ENCODE assay signal across 12 cellular contexts in the genomic region with DNA sequence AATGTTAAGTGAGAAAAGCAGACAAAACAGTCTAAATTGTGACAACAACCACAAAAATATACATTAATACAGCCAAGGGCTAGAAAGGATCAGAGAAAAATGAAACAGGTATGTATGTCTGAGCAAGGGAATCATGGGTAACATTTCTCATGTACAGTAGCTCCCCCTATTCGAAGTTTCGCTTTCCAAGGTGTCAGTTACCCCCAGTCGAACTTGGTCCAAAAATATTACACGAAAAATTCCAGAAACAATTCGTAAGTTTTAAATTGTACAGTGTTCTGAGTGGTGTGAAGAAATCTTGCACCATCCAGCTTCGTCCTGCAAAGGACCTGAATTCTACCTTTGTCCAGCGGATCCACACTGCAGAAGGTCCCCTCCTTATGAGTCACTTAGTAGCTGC.
"Had no signal": no experiment of that assay in that cellular context is flagged by ENCODE, and none has a peak within 500 bp of the region (broad histone marks: within the 10 kb centered on the region; RNA-seq: fewer than 3 reads in every experiment).

No MANE protein-coding gene starts in this region.

- H3K9me3 ChIP-seq: testis had no signal

- H3K36me3 Mint-ChIP-seq: activated naive CD4-positive, alpha-beta T cell treated with anti-CD3 and anti-CD28 coated beads, Interleukin-2, amount 50 U/mL, for 24 hours; natural killer cell treated with Interleukin-12 subunit alpha and Interleukin-12 subunit beta and Interleukin-15 and Interleukin-18, amount 100 ng/mL, for 72 hours had no signal

- H3K4me3 ChIP-seq: testis had no signal

- H3K4me3 Mint-ChIP-seq: natural killer cell treated with Interleukin-12 subunit alpha and Interleukin-12 subunit beta and Interleukin-15 and Interleukin-18, amount 100 ng/mL, for 72 hours had no signal

- H3K9me3 Mint-ChIP-seq: activated CD4-positive, alpha-beta memory T cell treated with anti-CD3 and anti-CD28 coated beads, Interleukin-2, amount 10 ng/mL, durations not matched to agents 7 days and 5 days; activated naive CD4-positive, alpha-beta T cell treated with anti-CD3 and anti-CD28 coated beads, Interleukin-2, amount 50 U/mL, for 24 hours; natural killer cell treated with Interleukin-12 subunit alpha and Interleukin-12 subunit beta and Interleukin-15 and Interleukin-18, amount 100 ng/mL, for 72 hours; stimulated activated naive CD8-positive, alpha-beta T cell treated with anti-CD3 and anti-CD28 coated beads, Interleukin-15, amount 100 ng/mL, for 72 hours had no signal

- ATAC-seq: foreskin keratinocyte; natural killer cell treated with Interleukin-12 subunit alpha and Interleukin-12 subunit beta and Interleukin-15 and Interleukin-18, amount 100 ng/mL, for 72 hours; stimulated activated naive CD8-positive, alpha-beta T cell treated with anti-CD3 and anti-CD28 coated beads, Interleukin-15, amount 100 ng/mL, for 72 hours had no signal

- H3K27ac Mint-ChIP-seq: activated naive CD4-positive, alpha-beta T cell treated with anti-CD3 and anti-CD28 coated beads, Interleukin-2, amount 50 U/mL, for 24 hours; natural killer cell treated with Interleukin-12 subunit alpha and Interleukin-12 subunit beta and Interleukin-15 and Interleukin-18, amount 100 ng/mL, for 72 hours; stimulated activated naive CD8-positive, alpha-beta T cell treated with anti-CD3 and anti-CD28 coated beads, Interleukin-15, amount 100 ng/mL, for 72 hours had no signal

- H3K27me3 Mint-ChIP-seq: activated CD4-positive, alpha-beta memory T cell treated with anti-CD3 and anti-CD28 coated beads, Interleukin-2, amount 10 ng/mL, durations not matched to agents 7 days and 5 days; activated naive CD4-positive, alpha-beta T cell treated with anti-CD3 and anti-CD28 coated beads, Interleukin-2, amount 50 U/mL, for 24 hours; natural killer cell treated with Interleukin-12 subunit alpha and Interleukin-12 subunit beta and Interleukin-15 and Interleukin-18, amount 100 ng/mL, for 72 hours; stimulated activated naive CD8-positive, alpha-beta T cell treated with anti-CD3 and anti-CD28 coated beads, Interleukin-15, amount 100 ng/mL, for 72 hours had no signal

- DNase-seq: activated CD4-positive, alpha-beta memory T cell treated with anti-CD3 and anti-CD28 coated beads, Interleukin-2, amount 10 ng/mL, durations not matched to agents 7 days and 5 days; activated CD4-positive, alpha-beta T cell treated with anti-CD3 and anti-CD28 coated beads for 1 hour; activated CD8-positive, alpha-beta memory T cell treated with anti-CD3 and anti-CD28 coated beads, Interleukin-2, amount 50 U/mL, for 48 hours; foreskin keratinocyte; mammary epithelial cell; stimulated activated CD4-positive, alpha-beta T cell treated with anti-CD3 and anti-CD28 coated beads, Interleukin-4, amount 100 ng/mL, for 1 hour; stimulated activated CD8-positive, alpha-beta memory T cell treated with anti-CD3 and anti-CD28 coated beads, Interleukin-4, amount 100 ng/mL, for 48 hours; stimulated activated naive CD8-positive, alpha-beta T cell treated with anti-CD3 and anti-CD28 coated beads, Interleukin-15, amount 100 ng/mL, for 72 hours; T-helper 9 cell; testis had no signal

- H3K27ac ChIP-seq: foreskin keratinocyte, testis had no signal

- H3K27me3 ChIP-seq: foreskin keratinocyte, testis had no signal
